In genomic region chr21:34815831-34816700, GRCh38 we compare ENCODE assay signal across 18 cellular contexts.
DNase-seq lines count a peak whose midpoint lies in the region; ATAC-seq and TF ChIP-seq lines count a peak whose summit lies in the region.
"Had no signal": no experiment of that assay in that cellular context is flagged by ENCODE, and none has a peak within 500 bp of the region (broad histone marks: within the 10 kb centered on the region; RNA-seq: fewer than 3 reads in every experiment).

No MANE protein-coding gene starts in this region.

- H3K4me3 ChIP-seq in right atrium auricular region (no peak overlapping the region), RWPE2 (ENCODE audit: severe bottlenecking) (no peak overlapping the region), fibroblast of lung (replicated peaks in 1 of 4; ENCODE audit: control extremely low read depth in 1 of 4, insufficient read depth in 1 of 4, low read depth in 3 of 4, low read length in 4 of 4) (no peak overlapping the region)
- H3K4me3 ChIP-seq: gastroesophageal sphincter, mucosa of descending colon, upper lobe of right lung had no signal

- H3K9me3 Mint-ChIP-seq in stimulated activated naive B cell treated with anti-CD40 and anti-IgM and Interleukin-4, amounts not matched to agents 10 μg/mL and 1 μg/mL and 100 μg/mL, for 72 hours: no peaks in the 10 kb centered on the region

- H4K20me1 ChIP-seq in fibroblast of lung (ENCODE audit: control insufficient read depth, extremely low read depth, insufficient read depth, low read length): no peaks in the 10 kb centered on the region

- H3K4me1 Mint-ChIP-seq in stimulated activated naive B cell treated with anti-CD40 and anti-IgM and Interleukin-4, amounts not matched to agents 10 μg/mL and 1 μg/mL and 100 μg/mL, for 72 hours: peaks cover 19 to 32% of the 10 kb centered on the region in 2 donors
- H3K4me1 Mint-ChIP-seq: B cell had no signal

- H3K27me3 ChIP-seq in right atrium auricular region: no peaks in the 10 kb centered on the region
- no peaks in the 10 kb centered on the region for H3K27me3 ChIP-seq in RWPE2 (ENCODE audit: insufficient read depth, poor library complexity, severe bottlenecking)
- no peaks in the 10 kb centered on the region for H3K27me3 ChIP-seq in fibroblast of lung (ENCODE audit: control insufficient read depth, insufficient read depth, low read length)
- H3K27me3 ChIP-seq: upper lobe of right lung had no signal

- H3K36me3 Mint-ChIP-seq in stimulated activated naive B cell treated with anti-CD40 and anti-IgM and Interleukin-4, amounts not matched to agents 10 μg/mL and 1 μg/mL and 100 μg/mL, for 72 hours: peaks cover 55 to 82% of the 10 kb centered on the region in 2 donors

- H2AFZ ChIP-seq in fibroblast of lung (ENCODE audit: low read length): no peak overlapping the region

- H3K9me3 ChIP-seq in right atrium auricular region (no peaks in the 10 kb centered on the region), RWPE2 (ENCODE audit: severe bottlenecking) (no peaks in the 10 kb centered on the region), fibroblast of lung (ENCODE audit: control insufficient read depth, insufficient read depth, low read depth, low read length) (no peaks in the 10 kb centered on the region)
- H3K9me3 ChIP-seq: gastroesophageal sphincter, mucosa of descending colon, upper lobe of right lung had no signal

- H3K9ac ChIP-seq in fibroblast of lung (ENCODE audit: insufficient read depth, low read length): no peak overlapping the region

- H3K36me3 ChIP-seq in right atrium auricular region (peaks cover 3% of the 10 kb centered on the region), RWPE2 (ENCODE audit: low read depth) (peaks cover 54% of the 10 kb centered on the region), fibroblast of lung (ENCODE audit: control insufficient read depth, insufficient read depth, low read length) (peaks cover 18% of the 10 kb centered on the region)
- H3K36me3 ChIP-seq: gastroesophageal sphincter had no signal

- peak; percentile 32 for DNase-seq in right atrium auricular region (ENCODE audit: low spot score)
- no peak for DNase-seq in cardiac septum (ENCODE audit: low spot score)
- no peak for DNase-seq in RWPE2 (ENCODE audit: low spot score)
- no peak for DNase-seq in fibroblast of lung (ENCODE audit: low read depth in 2 of 2)
- no peak for DNase-seq in stimulated activated naive B cell treated with anti-CD40 and anti-IgM and Interleukin-4, amounts not matched to agents 10 μg/mL and 1 μg/mL and 100 μg/mL, for 72 hours
- DNase-seq in NCI-H2029 (lab: John Stamatoyannopoulos, UW): no peak
- DNase-seq in NCI-H226: no peak
- no peak for DNase-seq in nucleus accumbens (lab: John Stamatoyannopoulos, UW)
- DNase-seq: activated CD4-positive, alpha-beta T cell treated with anti-CD3 and anti-CD28 coated beads for 4 hours; activated T-cell treated with anti-CD3 and anti-CD28 coated beads, Interleukin-2, amount 50 U/mL, for 48 hours; effector CD8-positive, alpha-beta T cell; mucosa of descending colon; NCI-H1105 treated with DMSO at 0.1 percent for 48 hours; NCI-H510A; T-helper 1 cell; upper lobe of right lung had no signal

- H3K27ac ChIP-seq in right atrium auricular region (no peak overlapping the region), RWPE2 (ENCODE audit: poor library complexity, severe bottlenecking) (peak overlapping the region; percentile 98), fibroblast of lung (ENCODE audit: insufficient read depth, low read length) (peak overlapping the region; percentile 7)
- H3K27ac ChIP-seq: gastroesophageal sphincter, upper lobe of right lung had no signal

- H3K4me1 ChIP-seq in right atrium auricular region: no peaks in the 10 kb centered on the region
- peaks cover 63% of the 10 kb centered on the region for H3K4me1 ChIP-seq in RWPE2 (ENCODE audit: insufficient read depth, poor library complexity, severe bottlenecking)
- H3K4me1 ChIP-seq in fibroblast of lung (ENCODE audit: control insufficient read depth, extremely low read depth, insufficient read depth, low read length): peaks cover 59% of the 10 kb centered on the region
- H3K4me1 ChIP-seq: gastroesophageal sphincter, upper lobe of right lung had no signal

- no peak for TF ChIP-seq CTCF in right atrium auricular region (IDR thresholded peaks at IDR 0.05)
- TF ChIP-seq CTCF in RWPE2 (IDR thresholded peaks at IDR 0.05; ENCODE audit: poor library complexity, severe bottlenecking): no peak
- TF ChIP-seq CTCF in fibroblast of lung (conservative IDR thresholded peaks at IDR 0.05 in 1 of 2, IDR thresholded peaks at IDR 0.05 in 1 of 2; ENCODE audit: low read depth in 1 of 2, low read length in 2 of 2): no peak

- no peaks in the 10 kb centered on the region for H3K27me3 Mint-ChIP-seq in stimulated activated naive B cell treated with anti-CD40 and anti-IgM and Interleukin-4, amounts not matched to agents 10 μg/mL and 1 μg/mL and 100 μg/mL, for 72 hours
- H3K27me3 Mint-ChIP-seq: B cell had no signal

- intact Hi-C loops in cardiac septum (cut with DNase I): no loop called here

- no peak overlapping the region for H3K4me2 ChIP-seq in fibroblast of lung (ENCODE audit: extremely low read depth, insufficient read depth, low read length)

- peak overlapping the region in 1 of 2 donors; percentile 0 for H3K4me3 Mint-ChIP-seq in stimulated activated naive B cell treated with anti-CD40 and anti-IgM and Interleukin-4, amounts not matched to agents 10 μg/mL and 1 μg/mL and 100 μg/mL, for 72 hours
- H3K4me3 Mint-ChIP-seq: B cell had no signal

- peaks cover 52% of the 10 kb centered on the region for H3K79me2 ChIP-seq in fibroblast of lung (ENCODE audit: control insufficient read depth, insufficient read depth, low read length)

- H3K27ac Mint-ChIP-seq in stimulated activated naive B cell treated with anti-CD40 and anti-IgM and Interleukin-4, amounts not matched to agents 10 μg/mL and 1 μg/mL and 100 μg/mL, for 72 hours: peak overlapping the region; percentile 75
- H3K27ac Mint-ChIP-seq: B cell had no signal

- no peak for ATAC-seq in RWPE2 (ENCODE audit: low read depth)
- no peak for ATAC-seq in stimulated activated naive B cell treated with anti-CD40 and anti-IgM and Interleukin-4, amounts not matched to agents 10 μg/mL and 1 μg/mL and 100 μg/mL, for 72 hours (replicated peaks)
- ATAC-seq: gastroesophageal sphincter, mucosa of descending colon, upper lobe of right lung had no signal

Comparison
In these comparisons a context has a peak if more than half of its experiments do, and no peak if none do; other contexts are left out.
1. H3K27ac ChIP-seq: peak in RWPE2 (single experiment) and fibroblast of lung (single experiment); none in right atrium auricular region (0 of 2).